ENCODE assay signal across 15 cellular contexts in genomic region chr20:62120365-62120762, GRCh38. TPM values are rescaled to one million over a fixed set of nuclear protein-coding genes. Genes with fewer than 3 reads are reported as not detected.
DNase-seq lines count a peak whose midpoint lies in the region; ATAC-seq, FAIRE-seq and TF ChIP-seq lines count a peak whose summit lies in the region.
"Had no signal": no experiment of that assay in that cellular context is flagged by ENCODE, and none has a peak within 500 bp of the region (broad histone marks: within the 10 kb centered on the region; RNA-seq: fewer than 3 reads in every experiment).

No MANE protein-coding gene starts in this region.

- H3K4me3 ChIP-seq in OCI-LY7 (ENCODE audit: low read depth, low read length, poor library complexity, severe bottlenecking) (no peak overlapping the region), pancreas (no peak overlapping the region)

- peaks cover 42% of the 10 kb centered on the region for H3K4me1 Mint-ChIP-seq in T-helper 2 cell treated with Interferon-gamma antibody and Interleukin-4, amounts not matched to agents 5 μg/mL and 100 μg/mL, for 36 hours (ENCODE audit: low read depth)
- H3K4me1 Mint-ChIP-seq in effector memory CD8-positive, alpha-beta T cell (ENCODE audit: low read depth in 2 of 2) = peaks cover 45 to 51% of the 10 kb centered on the region in 2 donors

- H3K4me2 ChIP-seq in OCI-LY7 (ENCODE audit: low read length) = peak overlapping the region; percentile 88; the same call in 1 of the 2 replicates

- no peaks in the 10 kb centered on the region for H3K9me3 Mint-ChIP-seq in T-helper 2 cell treated with Interferon-gamma antibody and Interleukin-4, amounts not matched to agents 5 μg/mL and 100 μg/mL, for 36 hours
- H3K9me3 Mint-ChIP-seq in effector memory CD8-positive, alpha-beta T cell = no peaks in the 10 kb centered on the region

- H3K27me3 Mint-ChIP-seq in T-helper 2 cell treated with Interferon-gamma antibody and Interleukin-4, amounts not matched to agents 5 μg/mL and 100 μg/mL, for 36 hours (ENCODE audit: low read depth) = no peaks in the 10 kb centered on the region
- H3K27me3 Mint-ChIP-seq in effector memory CD8-positive, alpha-beta T cell = no peaks in the 10 kb centered on the region

- no TSS peak for BruUV-seq in OCI-LY7 (replicated peaks; lab: Mats Ljungman, UMichigan)

- no peak for ATAC-seq in effector memory CD8-positive, alpha-beta T cell (replicated peaks)
- no peak for ATAC-seq in pancreas
- ATAC-seq in GM21786 (IDR thresholded peaks at IDR 0.05; ENCODE audit: unreplicated experiment) = no peak
- ATAC-seq in GM21737 (IDR thresholded peaks at IDR 0.05; ENCODE audit: unreplicated experiment) = no peak
- ATAC-seq: SK-N-SH treated with all-trans-retinoic acid at 6 μM for 48 hours had no signal

- peak overlapping the region; percentile 41 for H3K4me3 Mint-ChIP-seq in T-helper 2 cell treated with Interferon-gamma antibody and Interleukin-4, amounts not matched to agents 5 μg/mL and 100 μg/mL, for 36 hours
- peak overlapping the region; percentile 80 to 82 for H3K4me3 Mint-ChIP-seq in effector memory CD8-positive, alpha-beta T cell

- TF ChIP-seq CTCF in OCI-LY7 (conservative IDR thresholded peaks at IDR 0.05; ENCODE audit: low read length) (no peak), pancreas (IDR thresholded peaks at IDR 0.05) (no peak)

- H3K79me2 ChIP-seq in OCI-LY7 (ENCODE audit: insufficient read depth, low read depth, low read length) = peaks cover 20% of the 10 kb centered on the region

- H3K9me2 ChIP-seq in OCI-LY7 (ENCODE audit: insufficient read depth, low read length) = no peaks in the 10 kb centered on the region

- FAIRE-seq in pancreas (lab: Jason Lieb, UNC) = no peak
- FAIRE-seq: A204.1 had no signal

- H3K9me3 ChIP-seq in OCI-LY7 (ENCODE audit: low read length) (no peaks in the 10 kb centered on the region), pancreas (no peaks in the 10 kb centered on the region)
- H3K9me3 ChIP-seq: sigmoid colon had no signal

- H3K27ac ChIP-seq in OCI-LY7 (ENCODE audit: low read depth, low read length, poor library complexity, severe bottlenecking) (no peak overlapping the region), pancreas (peak overlapping the region; percentile 45 to 97 (median 62))

- H3K36me3 Mint-ChIP-seq in T-helper 2 cell treated with Interferon-gamma antibody and Interleukin-4, amounts not matched to agents 5 μg/mL and 100 μg/mL, for 36 hours (ENCODE audit: low read depth) = peaks cover 14% of the 10 kb centered on the region
- peaks cover 43% of the 10 kb centered on the region for H3K36me3 Mint-ChIP-seq in effector memory CD8-positive, alpha-beta T cell (ENCODE audit: insufficient read depth)

- no peak overlapping the region for H3K27ac Mint-ChIP-seq in T-helper 2 cell treated with Interferon-gamma antibody and Interleukin-4, amounts not matched to agents 5 μg/mL and 100 μg/mL, for 36 hours
- H3K27ac Mint-ChIP-seq in effector memory CD8-positive, alpha-beta T cell = peak overlapping the region; percentile 83 to 93

- DNase-seq in T-helper 2 cell treated with Interferon-gamma antibody and Interleukin-4, amounts not matched to agents 5 μg/mL and 100 μg/mL, for 36 hours (ENCODE audit: low spot score) = no peak
- DNase-seq in T-helper 2 cell (no peak), OCI-LY7 (ENCODE audit: low spot score) (no peak), pancreas (no peak), kidney tubule cell (ENCODE audit: low spot score) (no peak)
- DNase-seq in effector memory CD8-positive, alpha-beta T cell = no peak
- DNase-seq: activated CD4-positive, alpha-beta T cell treated with anti-CD3 and anti-CD28 coated beads for 1 hour; DMS153; midbrain; NCI-H2107; sigmoid colon had no signal

- H3K27me3 ChIP-seq in pancreas = no peaks in the 10 kb centered on the region

- POLR2A ChIA-PET in OCI-LY7 (lab: Charles Lee) = interaction anchor here (1.0 to 1.6 kb wide), 2 partner anchors 22 to 54 kb away, joined by 4 to 5 read pairs; no protein-coding TSS in a partner anchor

- H3K36me3 ChIP-seq in OCI-LY7 (ENCODE audit: insufficient read depth, low read length) = peaks cover 20% of the 10 kb centered on the region
- peaks cover 0 to 2% (median 0%) of the 10 kb centered on the region in 3 donors for H3K36me3 ChIP-seq in pancreas

- intact Hi-C loops in OCI-LY7 (cut with micrococcal nuclease; ENCODE audit: unreplicated experiment) (no loop called here), pancreas (cut with DNase I) (loop anchor here in 1 of 3 donors (5.0 kb wide), 1 partner anchor 58 kb away; no protein-coding TSS in a partner anchor)

- H4K20me1 ChIP-seq in OCI-LY7 (ENCODE audit: insufficient read depth, low read length) = peaks cover 13% of the 10 kb centered on the region

- H3K4me1 ChIP-seq in OCI-LY7 (ENCODE audit: insufficient read depth, low read length, poor library complexity, severe bottlenecking) (peaks cover 40% of the 10 kb centered on the region), pancreas (peaks cover 18 to 22% (median 18%) of the 10 kb centered on the region in 3 donors)

- WGBS in pancreas, 2 donors = 66 to 81% methylated on average over 5 of the region's 5 CpGs

- no peak overlapping the region for H2AFZ ChIP-seq in OCI-LY7 (ENCODE audit: low read length)

- CTCF ChIA-PET in OCI-LY7 (lab: Charles Lee; ENCODE audit: unreplicated experiment) = no interaction called here

RNA-seq across cellular contexts. Expression of gene LSM14B, which starts 1.9 kb away (rescaled TPM):
- total RNA-seq in OCI-LY7 (2014; rRNA removed; shearing (Covaris generic)) = 44.7 and 54.2 TPM in 2 replicates
- 53.7 and 54.4 TPM in 2 replicates for total RNA-seq in OCI-LY7 (2022)
- total RNA-seq in pancreas = 10 to 100 TPM; 14.9 to 19.7 (median 16.7) TPM
- 10 to 100 TPM in 1 of 2 donors, 1 to 10 TPM in 1; 8.4 to 20.1 TPM for polyA plus RNA-seq in pancreas

RNA-seq across cellular contexts. Expression of gene PSMA7, which starts 22.8 kb away (rescaled TPM):
- total RNA-seq in OCI-LY7 (2014; rRNA removed; shearing (Covaris generic)) = 247 and 362 TPM in 2 replicates
- 223 and 266 TPM in 2 replicates for total RNA-seq in OCI-LY7 (2022)
- 100 to 1,000 TPM in 1 of 6 donors, 10 to 100 TPM in 5; 55.6 to 105 (median 74.3) TPM for total RNA-seq in pancreas
- 100 to 1,000 TPM in 1 of 2 donors, 10 to 100 TPM in 1; 67.9 to 119 TPM for polyA plus RNA-seq in pancreas

RNA-seq across cellular contexts. Expression of gene SS18L1, which starts 23.2 kb away (rescaled TPM):
- 13.0 and 17.0 TPM in 2 replicates for total RNA-seq in OCI-LY7 (2014; rRNA removed; shearing (Covaris generic))
- total RNA-seq in OCI-LY7 (2022) (16.8 and 17.7 TPM in 2 replicates), pancreas (1 to 10 TPM; 6.6 to 9.7 (median 7.4) TPM)
- polyA plus RNA-seq in pancreas = 10 to 100 TPM; 13.0 to 19.3 TPM

RNA-seq across cellular contexts. Expression of gene TAF4, which starts 54.7 kb away (rescaled TPM):
- total RNA-seq in OCI-LY7 (2014; rRNA removed; shearing (Covaris generic)) = 6.7 and 11.2 TPM in 2 replicates
- total RNA-seq in OCI-LY7 (2022) = 28.4 and 38.9 TPM in 2 replicates
- total RNA-seq in pancreas = 10 to 100 TPM in 1 of 6 donors, 1 to 10 TPM in 5; 7.1 to 15.2 (median 8.4) TPM
- 1 to 10 TPM; 5.7 to 9.2 TPM for polyA plus RNA-seq in pancreas
